8 cellular contexts compared by ENCODE assay signal in the genomic region with DNA sequence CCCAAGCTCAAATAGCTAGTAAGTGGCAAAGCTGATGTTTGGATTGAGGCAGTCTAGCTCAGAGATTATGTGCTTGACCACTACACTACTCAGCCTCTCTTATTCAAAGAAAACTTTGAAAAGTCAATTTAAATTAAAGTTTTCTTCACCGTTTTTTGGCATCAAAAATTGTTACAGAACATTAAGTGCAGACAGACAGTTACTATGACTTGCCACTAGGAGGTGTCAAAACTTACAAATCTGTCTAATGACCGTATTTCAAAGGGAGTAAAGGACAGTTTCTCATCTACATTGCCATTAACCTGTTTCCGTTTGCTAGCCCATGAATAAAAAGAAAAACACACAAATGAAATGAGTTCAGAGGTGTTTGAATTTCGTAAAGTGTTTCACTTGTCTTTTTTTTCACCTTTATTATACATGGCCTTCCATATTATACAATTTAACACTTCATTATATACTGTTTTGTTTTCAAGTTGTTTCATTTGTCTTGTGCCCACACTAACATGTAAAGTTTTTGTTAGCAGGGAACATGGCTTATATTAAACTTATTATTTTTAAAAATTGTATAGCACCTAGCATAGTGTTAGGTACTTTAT. TPM values are rescaled to one million over a fixed set of nuclear protein-coding genes. Genes with fewer than 3 reads are reported as not detected.
DNase-seq lines count a peak whose midpoint lies in the region; ATAC-seq and TF ChIP-seq lines count a peak whose summit lies in the region.

No MANE protein-coding gene starts in this region.

- no peak overlapping the region for H3K27ac Mint-ChIP-seq in brain

- no peaks in the 10 kb centered on the region for H3K36me3 ChIP-seq in left lung
- no peaks in the 10 kb centered on the region for H3K36me3 ChIP-seq in aorta (ENCODE audit: control insufficient read depth in 1 of 2, insufficient read depth in 2 of 2, low read length in 1 of 2)

- H3K4me3 ChIP-seq in GM12864 (ENCODE audit: low read depth, low read length) = no peak overlapping the region
- no peak overlapping the region for H3K4me3 ChIP-seq in left lung
- no peak overlapping the region for H3K4me3 ChIP-seq in aorta (ENCODE audit: low read length in 2 of 2)

- H3K9me3 Mint-ChIP-seq in brain = no peaks in the 10 kb centered on the region

- ATAC-seq in HG03060 (IDR thresholded peaks at IDR 0.05; ENCODE audit: low read depth, unreplicated experiment) (peak; percentile 57), left lung (peak; percentile 88), aorta (ENCODE audit: low FRiP score) (no peak)

- intact Hi-C loops in left lung (cut with DNase I) (no loop called here), aorta (cut with DNase I) (no loop called here)

- H3K27ac ChIP-seq in left lung (no peak overlapping the region), aorta (ENCODE audit: low read depth in 1 of 2, low read length in 2 of 2) (no peak overlapping the region)

- no peaks in the 10 kb centered on the region for H3K27me3 ChIP-seq in left lung
- no peaks in the 10 kb centered on the region for H3K27me3 ChIP-seq in aorta (ENCODE audit: control insufficient read depth in 1 of 2, insufficient read depth in 2 of 2, low read length in 1 of 2)

- no peak overlapping the region for H3K4me3 Mint-ChIP-seq in brain

- peak; percentile 40 for DNase-seq in AG08396 (ENCODE audit: low spot score)
- DNase-seq in GM12864 (ENCODE audit: low read depth) = no peak
- peak; percentile 61 for DNase-seq in NCI-H69 (lab: John Stamatoyannopoulos, UW)
- no peak for DNase-seq in left lung
- no peak for DNase-seq in stimulated activated CD4-positive, alpha-beta T cell treated with anti-CD3 and anti-CD28 coated beads, Interleukin-12 subunit alpha, Interleukin-12 subunit beta, amount 100 ng/mL, for 4 hours
- DNase-seq in aorta = no peak

- TF ChIP-seq CTCF in GM12864 (IDR thresholded peaks at IDR 0.05; ENCODE audit: low read depth, low read length, missing control alignments) = peak; percentile 78
- peak; percentile 61 to 74 for TF ChIP-seq CTCF in brain (conservative IDR thresholded peaks at IDR 0.05)
- peak; percentile 69 to 74 for TF ChIP-seq CTCF in left lung (IDR thresholded peaks at IDR 0.05)

- H3K36me3 Mint-ChIP-seq in brain = no peaks in the 10 kb centered on the region

- no peaks in the 10 kb centered on the region for H3K4me1 ChIP-seq in left lung
- no peaks in the 10 kb centered on the region for H3K4me1 ChIP-seq in aorta (ENCODE audit: control insufficient read depth in 1 of 2, insufficient read depth in 2 of 2, low read length in 2 of 2)

- H3K4me1 Mint-ChIP-seq in brain = peaks cover 9% of the 10 kb centered on the region

- H3K9me3 ChIP-seq in left lung = no peaks in the 10 kb centered on the region
- H3K9me3 ChIP-seq in aorta (ENCODE audit: control insufficient read depth, low read length) = no peaks in the 10 kb centered on the region

- H3K27me3 Mint-ChIP-seq in brain = peaks cover 6% of the 10 kb centered on the region

- WGBS in aorta, 2 donors = 4 to 6% methylated on average over 4 of the region's 4 CpGs

RNA-seq across cellular contexts. Expression of gene MTF2, which starts 57.4 kb away (rescaled TPM):
- polyA plus RNA-seq in brain (ENCODE audit: insufficient read depth, low read depth, low replicate concordance) (4.0 TPM), aorta (1 to 10 TPM; 6.6 to 8.1 TPM)
- total RNA-seq in left lung (10 to 100 TPM; 22.3 to 24.0 TPM), aorta (10 to 100 TPM; 18.2 to 32.7 TPM)

Comparison
In these comparisons a context has a peak if more than half of its experiments do, and no peak if none do; other contexts are left out.
1. DNase-seq: peak in AG08396 (single experiment) and NCI-H69 (single experiment); none in GM12864 (single experiment), left lung (0 of 2), stimulated activated CD4-positive, alpha-beta T cell treated with anti-CD3 and anti-CD28 coated beads, Interleukin-12 subunit alpha, Interleukin-12 subunit beta, amount 100 ng/mL, for 4 hours (single experiment) and aorta (0 of 2).
2. Peak in every context shown above with its lines, with median percentiles within 50 percentile points of each other: CTCF ChIP-seq.